In the genomic region with DNA sequence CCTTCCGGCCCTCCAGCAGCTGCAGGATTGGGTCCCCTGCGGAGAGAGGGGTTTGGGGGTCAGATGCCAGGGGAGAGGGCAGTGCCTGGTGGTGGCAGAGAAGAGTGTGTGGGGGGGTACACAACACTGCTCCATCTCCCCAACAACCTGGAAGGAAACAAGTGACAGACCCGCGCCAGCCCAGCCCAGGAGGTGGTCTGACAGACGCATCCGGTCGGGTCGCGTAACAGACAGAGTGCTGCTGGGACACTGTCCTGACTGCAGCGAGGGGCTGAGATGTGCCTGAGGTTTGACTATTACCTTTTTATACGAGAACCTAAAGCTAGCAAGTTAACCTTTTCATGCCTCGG, we compare ENCODE assay signal across 8 cellular contexts. TPM values are rescaled to one million over a fixed set of nuclear protein-coding genes. Genes with fewer than 3 reads are reported as not detected.
DNase-seq lines count a peak whose midpoint lies in the region; ATAC-seq, FAIRE-seq and TF ChIP-seq lines count a peak whose summit lies in the region.

No MANE protein-coding gene starts in this region.

- H3K4me1 Mint-ChIP-seq in naive thymus-derived CD8-positive, alpha-beta T cell: peaks cover 7 to 37% (median 25%) of the 10 kb centered on the region in 4 donors

- H3K9me3 ChIP-seq in right atrium auricular region (no peaks in the 10 kb centered on the region), GM12878 (replicated peaks; ENCODE audit: control insufficient read depth, insufficient read depth, low read length) (no peaks in the 10 kb centered on the region), uterus (no peaks in the 10 kb centered on the region)

- no peak overlapping the region for H3K9ac ChIP-seq in GM12878 (ENCODE audit: control insufficient read depth, insufficient read depth, low read length)

- DNase-seq in right atrium auricular region (ENCODE audit: low spot score) (no peak), left cardiac atrium (no peak), GM12878 (ENCODE audit: low read depth, low spot score) (no peak), uterus (no peak), SW 1271 (lab: John Stamatoyannopoulos, UW) (no peak)
- DNase-seq in naive thymus-derived CD8-positive, alpha-beta T cell: peak in 1 of 10 donors; percentile 27
- DNase-seq in effector CD8-positive, alpha-beta T cell (lab: John Stamatoyannopoulos, UW): no peak

- CTCF ChIA-PET in GM12878 (lab: Yijun Ruan, JAX): interaction anchor here (1.0 to 5.9 kb wide), 11 partner anchors 11 to 75 kb away, joined by 3 to 63 read pairs (median 5); a partner anchor contains a TSS

- H3K4me3 Mint-ChIP-seq in naive thymus-derived CD8-positive, alpha-beta T cell: peak overlapping the region; percentile 22 to 79 (median 63)

- no peaks in the 10 kb centered on the region for H3K9me3 Mint-ChIP-seq in naive thymus-derived CD8-positive, alpha-beta T cell

- WGBS in GM12878 (ENCODE audit: insufficient coverage, insufficient replicate concordance, low lambda C conversion rate, missing lambda C conversion rate): 34% methylated on average over 12 of the region's 12 CpGs

- H2AFZ ChIP-seq in GM12878 (ENCODE audit: control insufficient read depth, low read depth, low read length): no peak overlapping the region

- no peak for TF ChIP-seq POLR2A in GM12878 (IDR thresholded peaks at IDR 0.05; ENCODE audit: low read depth, low read length)
- TF ChIP-seq POLR2A in uterus (IDR thresholded peaks at IDR 0.05): no peak

- SMC1A ChIA-PET in GM12878 (lab: Charles Lee; ENCODE audit: uncharacterized antibody, unreplicated experiment): interaction anchor here (1.2 kb wide), 1 partner anchor 9 kb away, joined by 3 read pairs; no protein-coding TSS in a partner anchor

- H3K36me3 ChIP-seq in right atrium auricular region: peaks cover 28% of the 10 kb centered on the region
- peaks cover 3 to 5% of the 10 kb centered on the region in 2 experiments; a peak in 3 of 4 replicates for H3K36me3 ChIP-seq in GM12878 (ENCODE audit: control insufficient read depth in 2 of 2, insufficient read depth in 2 of 2, low read length in 1 of 2)
- H3K36me3 ChIP-seq in uterus: no peaks in the 10 kb centered on the region

- no peaks in the 10 kb centered on the region for H4K20me1 ChIP-seq in GM12878 (ENCODE audit: control insufficient read depth, insufficient read depth)

- H3K4me1 ChIP-seq in right atrium auricular region: peaks cover 0 to 44% of the 10 kb centered on the region in 2 donors
- no peaks in the 10 kb centered on the region for H3K4me1 ChIP-seq in GM12878 (ENCODE audit: control insufficient read depth, insufficient read depth, low read length)
- H3K4me1 ChIP-seq in uterus: no peaks in the 10 kb centered on the region

- no peak for ATAC-seq in left cardiac atrium
- no peak for ATAC-seq in GM12878
- peak; percentile 25 to 27 for ATAC-seq in naive thymus-derived CD8-positive, alpha-beta T cell
- ATAC-seq in HG02588 (IDR thresholded peaks at IDR 0.05; ENCODE audit: unreplicated experiment): no peak

- peaks cover 0 to 39% (median 2%) of the 10 kb centered on the region in 3 donors for H3K36me3 Mint-ChIP-seq in naive thymus-derived CD8-positive, alpha-beta T cell

- no peak for TF ChIP-seq EP300 in GM12878 (IDR thresholded peaks at IDR 0.05; ENCODE audit: borderline replicate concordance in 1 of 2, control insufficient read depth in 1 of 2, low read depth in 2 of 2, low read length in 2 of 2)

- no peak overlapping the region for H3K4me2 ChIP-seq in GM12878 (ENCODE audit: control insufficient read depth, insufficient read depth)

- no peak for TF ChIP-seq RAD21 in GM12878 (IDR thresholded peaks at IDR 0.05; ENCODE audit: insufficient read depth, low read depth, low read length)

- RAD21 ChIA-PET in GM12878 (lab: Charles Lee; ENCODE audit: unreplicated experiment): interaction anchor here (1.9 kb wide), 1 partner anchor 44 kb away, joined by 8 read pairs; a partner anchor contains a TSS

- in situ Hi-C loops in GM12878 (cut with MboI): no loop called here

- BruUV-seq in GM12878 (replicated peaks; lab: Mats Ljungman, UMichigan): no TSS peak

- H3K27me3 ChIP-seq in right atrium auricular region (no peaks in the 10 kb centered on the region), GM12878 (replicated peaks in 1 of 2; ENCODE audit: control insufficient read depth in 2 of 2, insufficient read depth in 2 of 2, low read length in 1 of 2) (no peaks in the 10 kb centered on the region), uterus (no peaks in the 10 kb centered on the region)

- POLR2A ChIA-PET in GM12878 (lab: Charles Lee): interaction anchor here (0.8 to 2.5 kb wide), 2 partner anchors 18 to 64 kb away, joined by 3 to 7 read pairs; a partner anchor contains a TSS
- POLR2A ChIA-PET in naive thymus-derived CD8-positive, alpha-beta T cell (lab: Charles Lee): interaction anchor here (0.5 to 3.6 kb wide), 12 partner anchors 9 to 75 kb away, joined by 3 to 25 read pairs (median 5); a partner anchor contains a TSS

- H3K4me3 ChIP-seq in right atrium auricular region (peak overlapping the region in 1 of 2 donors; percentile 47), GM12878 (no peak overlapping the region), uterus (peak overlapping the region; percentile 29 to 32)

- H3K79me2 ChIP-seq in GM12878 (ENCODE audit: control insufficient read depth, insufficient read depth, low read length): no peaks in the 10 kb centered on the region

- no peak for TF ChIP-seq CTCF in right atrium auricular region (IDR thresholded peaks at IDR 0.05)
- no peak for TF ChIP-seq CTCF in GM12878 (IDR thresholded peaks at IDR 0.05 in 2 of 3, conservative IDR thresholded peaks at IDR 0.05 in 1 of 3; ENCODE audit: control insufficient read depth in 2 of 3, extremely low read depth in 1 of 3, insufficient read depth in 1 of 3, low read depth in 3 of 3, low read length in 3 of 3)
- no peak for TF ChIP-seq CTCF in uterus (IDR thresholded peaks at IDR 0.05)

- FAIRE-seq in GM12878 (lab: Jason Lieb, UNC): no peak

- peak overlapping the region; percentile 81 to 88 for H3K27ac ChIP-seq in right atrium auricular region
- no peak overlapping the region for H3K27ac ChIP-seq in GM12878 (ENCODE audit: control insufficient read depth, insufficient read depth)
- peak overlapping the region; percentile 81 to 82 for H3K27ac ChIP-seq in uterus

- H3K27ac Mint-ChIP-seq in naive thymus-derived CD8-positive, alpha-beta T cell: peak overlapping the region; percentile 25 to 93 (median 84)

- intact Hi-C loops in left cardiac atrium (cut with DNase I): no loop called here
- intact Hi-C loops in GM12878 (cut with micrococcal nuclease; ENCODE audit: unreplicated experiment): no loop called here
- intact Hi-C loops in uterus (cut with DNase I; ENCODE audit: low total_unique reads): no loop called here

- H3K27me3 Mint-ChIP-seq in naive thymus-derived CD8-positive, alpha-beta T cell: no peaks in the 10 kb centered on the region

RNA-seq across cellular contexts. Expression of a gene that starts 16.2 kb away (rescaled TPM):
- total RNA-seq in right atrium auricular region: 10 to 100 TPM; 11.1 to 25.9 TPM
- total RNA-seq in left cardiac atrium: 10 to 100 TPM; 22.1 to 34.0 TPM
- total RNA-seq in GM12878 (2013; cell fraction: nucleolus; rRNA removed): 128 and 142 TPM in 2 replicates
- 37.9 and 45.2 TPM in 2 replicates for total RNA-seq in GM12878 (2014; rRNA removed)
- 10.0 and 10.3 TPM in 2 replicates for total RNA-seq in GM12878 (2014; rRNA removed; fragmentation: Illumina TruSeq; extraction: Trizol)
- total RNA-seq in GM12878 (2021): 58.6 and 63.9 TPM in 2 replicates
- 46.6 TPM for polyA plus RNA-seq in GM12878 (2011; ENCODE audit: low read depth)
- 9.2 and 15.5 TPM in 2 replicates for polyA plus RNA-seq in GM12878 (2011; rRNA removed)
- 11.1 and 15.5 TPM in 2 replicates for polyA plus RNA-seq in GM12878 (2011; cell fraction: cytosol; rRNA removed)
- polyA plus RNA-seq in GM12878 (2011; cell fraction: nucleus; rRNA removed): 157 and 179 TPM in 2 replicates
- 42.6 and 46.6 TPM in 2 replicates for polyA plus RNA-seq in GM12878 (2012)
- 4.0 and 14.4 TPM in 2 replicates for polyA plus RNA-seq in GM12878 (2014; fragmentation: Illumina TruSeq; extraction: Trizol)
- 1 to 10 TPM in 1 of 2 experiments, under 1 TPM in 1; 0.32 to 1.6 TPM for polyA plus RNA-seq in GM12878 (2014; fragmentation: Nextera tagmentation; extraction: Ambion mirVana)
- polyA plus RNA-seq in GM12878 (2014; rRNA removed): 37.1 and 46.0 TPM in 2 replicates
- 10 to 100 TPM; 34.9 to 37.4 TPM for polyA plus RNA-seq in GM12878 (2016; fragmentation: Nextera tagmentation; extraction: Ambion mirVana)
- polyA minus RNA-seq in GM12878 (2011; rRNA and poly(A)+ RNA removed): 12.5 and 23.1 TPM in 2 replicates
- polyA minus RNA-seq in GM12878 (2011; cell fraction: cytosol; rRNA and poly(A)+ RNA removed): 9.7 and 12.6 TPM in 2 replicates
- 47.1 and 66.4 TPM in 2 replicates for polyA minus RNA-seq in GM12878 (2011; cell fraction: nucleus; rRNA and poly(A)+ RNA removed)
- 100 to 1,000 TPM; 147 to 153 TPM for total RNA-seq in naive thymus-derived CD8-positive, alpha-beta T cell
- polyA plus RNA-seq in naive thymus-derived CD8-positive, alpha-beta T cell: 10 to 100 TPM; 50.3 to 78.0 (median 54.0) TPM
- 10 to 100 TPM in 2 of 4 donors, 1 to 10 TPM in 2; 1.2 to 32.7 (median 11.8) TPM for total RNA-seq in uterus

RNA-seq across cellular contexts. Expression of a gene that starts 27.1 kb away (rescaled TPM):
- 100 to 1,000 TPM in 1 of 2 donors, 10 to 100 TPM in 1; 100.0 to 163 TPM for total RNA-seq in right atrium auricular region
- 100 to 1,000 TPM; 106 to 122 TPM for total RNA-seq in left cardiac atrium
- total RNA-seq in GM12878 (2013; cell fraction: nucleolus; rRNA removed): 24.5 and 27.7 TPM in 2 replicates
- total RNA-seq in GM12878 (2014; rRNA removed): 26.0 and 28.4 TPM in 2 replicates
- total RNA-seq in GM12878 (2014; rRNA removed; fragmentation: Illumina TruSeq; extraction: Trizol): 11.8 and 12.1 TPM in 2 replicates
- total RNA-seq in GM12878 (2021): 53.9 and 56.4 TPM in 2 replicates
- 45.2 TPM for polyA plus RNA-seq in GM12878 (2011; ENCODE audit: low read depth)
- 12.7 and 18.6 TPM in 2 replicates for polyA plus RNA-seq in GM12878 (2011; rRNA removed)
- 18.8 and 21.9 TPM in 2 replicates for polyA plus RNA-seq in GM12878 (2011; cell fraction: cytosol; rRNA removed)
- 60.2 and 65.4 TPM in 2 replicates for polyA plus RNA-seq in GM12878 (2011; cell fraction: nucleus; rRNA removed)
- polyA plus RNA-seq in GM12878 (2012): 80.3 and 82.1 TPM in 2 replicates
- polyA plus RNA-seq in GM12878 (2014; fragmentation: Illumina TruSeq; extraction: Trizol): 40.8 and 53.4 TPM in 2 replicates
- 1 to 10 TPM; 1.5 to 3.0 TPM for polyA plus RNA-seq in GM12878 (2014; fragmentation: Nextera tagmentation; extraction: Ambion mirVana)
- polyA plus RNA-seq in GM12878 (2014; rRNA removed): 26.6 and 30.9 TPM in 2 replicates
- polyA plus RNA-seq in GM12878 (2016; fragmentation: Nextera tagmentation; extraction: Ambion mirVana): 10 to 100 TPM; 49.8 to 57.3 TPM
- 20.7 and 21.9 TPM in 2 replicates for polyA minus RNA-seq in GM12878 (2011; rRNA and poly(A)+ RNA removed)
- 11.9 and 13.1 TPM in 2 replicates for polyA minus RNA-seq in GM12878 (2011; cell fraction: cytosol; rRNA and poly(A)+ RNA removed)
- 21.2 and 23.5 TPM in 2 replicates for polyA minus RNA-seq in GM12878 (2011; cell fraction: nucleus; rRNA and poly(A)+ RNA removed)
- total RNA-seq in naive thymus-derived CD8-positive, alpha-beta T cell: 100 to 1,000 TPM; 152 to 156 TPM
- 10 to 100 TPM; 58.1 to 95.1 (median 70.6) TPM for polyA plus RNA-seq in naive thymus-derived CD8-positive, alpha-beta T cell
- 100 to 1,000 TPM in 1 of 4 donors, 10 to 100 TPM in 3; 19.7 to 115 (median 34.5) TPM for total RNA-seq in uterus

RNA-seq across cellular contexts. Expression of a gene that starts 43.4 kb away (rescaled TPM):
- total RNA-seq in right atrium auricular region (10 to 100 TPM; 18.8 to 25.3 TPM), left cardiac atrium (10 to 100 TPM; 15.8 to 17.8 TPM), GM12878 (2014; rRNA removed) (26.7 and 32.6 TPM in 2 replicates), GM12878 (2014; rRNA removed; fragmentation: Illumina TruSeq; extraction: Trizol) (23.8 and 25.9 TPM in 2 replicates), GM12878 (2021) (32.2 and 34.5 TPM in 2 replicates), uterus (10 to 100 TPM in 3 of 4 donors, 1 to 10 TPM in 1; 6.9 to 69.7 (median 45.5) TPM)
- 197 and 212 TPM in 2 replicates for total RNA-seq in GM12878 (2013; cell fraction: nucleolus; rRNA removed)
- polyA plus RNA-seq in GM12878 (2011; ENCODE audit: low read depth): 6.2 TPM
- polyA plus RNA-seq in GM12878 (2011; rRNA removed) (30.8 and 33.2 TPM in 2 replicates), GM12878 (2014; fragmentation: Illumina TruSeq; extraction: Trizol) (25.2 and 26.9 TPM in 2 replicates), GM12878 (2014; fragmentation: Nextera tagmentation; extraction: Ambion mirVana) (10 to 100 TPM in 1 of 2 experiments, 1 to 10 TPM in 1; 8.9 to 11.9 TPM), GM12878 (2014; rRNA removed) (29.7 and 31.1 TPM in 2 replicates), GM12878 (2016; fragmentation: Nextera tagmentation; extraction: Ambion mirVana) (10 to 100 TPM; 27.6 to 27.8 TPM)
- polyA plus RNA-seq in GM12878 (2011; cell fraction: cytosol; rRNA removed): 17.2 and 20.1 TPM in 2 replicates
- polyA plus RNA-seq in GM12878 (2011; cell fraction: nucleus; rRNA removed): 36.8 and 48.3 TPM in 2 replicates
- polyA plus RNA-seq in GM12878 (2012): 18.8 and 20.3 TPM in 2 replicates
- 48.5 and 52.4 TPM in 2 replicates for polyA minus RNA-seq in GM12878 (2011; rRNA and poly(A)+ RNA removed)
- polyA minus RNA-seq in GM12878 (2011; cell fraction: cytosol; rRNA and poly(A)+ RNA removed): 11.5 and 12.8 TPM in 2 replicates
- 41.1 and 51.5 TPM in 2 replicates for polyA minus RNA-seq in GM12878 (2011; cell fraction: nucleus; rRNA and poly(A)+ RNA removed)
- 10 to 100 TPM; 55.6 to 57.7 TPM for total RNA-seq in naive thymus-derived CD8-positive, alpha-beta T cell
- 10 to 100 TPM; 24.4 to 26.9 (median 26.2) TPM for polyA plus RNA-seq in naive thymus-derived CD8-positive, alpha-beta T cell

RNA-seq across cellular contexts. Expression of a gene that starts 50.4 kb away (rescaled TPM):
- total RNA-seq in right atrium auricular region: 10 to 100 TPM; 16.8 to 24.8 TPM
- 10 to 100 TPM; 22.9 to 25.3 TPM for total RNA-seq in left cardiac atrium
- 4.6 and 7.4 TPM in 2 replicates for total RNA-seq in GM12878 (2013; cell fraction: nucleolus; rRNA removed)
- 9.6 and 9.8 TPM in 2 replicates for total RNA-seq in GM12878 (2014; rRNA removed)
- total RNA-seq in GM12878 (2014; rRNA removed; fragmentation: Illumina TruSeq; extraction: Trizol): 3.7 and 4.3 TPM in 2 replicates
- total RNA-seq in GM12878 (2021): 8.6 and 9.8 TPM in 2 replicates
- polyA plus RNA-seq in GM12878 (2011; ENCODE audit: low read depth): 0.16 TPM
- polyA plus RNA-seq in GM12878 (2011; rRNA removed): 0.12 and 0.35 TPM in 2 replicates
- 0.64 and 0.93 TPM in 2 replicates for polyA plus RNA-seq in GM12878 (2011; cell fraction: cytosol; rRNA removed)
- 0.48 and 1.5 TPM in 2 replicates for polyA plus RNA-seq in GM12878 (2011; cell fraction: nucleus; rRNA removed)
- 0.67 and 0.97 TPM in 2 replicates for polyA plus RNA-seq in GM12878 (2012)
- 0.84 and 4.6 TPM in 2 replicates for polyA plus RNA-seq in GM12878 (2014; fragmentation: Illumina TruSeq; extraction: Trizol)
- polyA plus RNA-seq in GM12878 (2014; fragmentation: Nextera tagmentation; extraction: Ambion mirVana): 1 to 10 TPM in 1 of 2 experiments, under 1 TPM in 1; 0.79 to 1.8 TPM
- polyA plus RNA-seq in GM12878 (2014; rRNA removed): 8.4 and 11.3 TPM in 2 replicates
- 1 to 10 TPM; 6.1 to 9.7 TPM for polyA plus RNA-seq in GM12878 (2016; fragmentation: Nextera tagmentation; extraction: Ambion mirVana)
- not detected in 2 replicates for polyA minus RNA-seq in GM12878 (2011; rRNA and poly(A)+ RNA removed)
- polyA minus RNA-seq in GM12878 (2011; cell fraction: cytosol; rRNA and poly(A)+ RNA removed): 0.73 TPM in 1 of 2 replicates, not detected in the other
- 0.96 and 0.97 TPM in 2 replicates for polyA minus RNA-seq in GM12878 (2011; cell fraction: nucleus; rRNA and poly(A)+ RNA removed)
- total RNA-seq in naive thymus-derived CD8-positive, alpha-beta T cell: 1 to 10 TPM; 9.7 to 9.9 TPM
- 1 to 10 TPM; 1.9 to 8.5 (median 4.2) TPM for polyA plus RNA-seq in naive thymus-derived CD8-positive, alpha-beta T cell
- 10 to 100 TPM in 3 of 4 donors, 1 to 10 TPM in 1; 6.8 to 70.1 (median 19.0) TPM for total RNA-seq in uterus

Comparison
In these comparisons a context has a peak if more than half of its experiments do, and no peak if none do; other contexts are left out.
1. ATAC-seq: peak in naive thymus-derived CD8-positive, alpha-beta T cell (2 of 2); none in left cardiac atrium (0 of 2), GM12878 (single experiment) and HG02588 (single experiment).